ENCODE assay signal across 20 cellular contexts in genomic region chr22:28030442-28030841, GRCh38.
"Had no signal": no experiment of that assay in that cellular context is flagged by ENCODE, and none has a peak within 500 bp of the region (broad histone marks: within the 10 kb centered on the region; RNA-seq: fewer than 3 reads in every experiment).

No MANE protein-coding gene starts in this region.

- FAIRE-seq: endometrium, islet of Langerhans, TTC549 had no signal

- ATAC-seq: activated naive CD4-positive, alpha-beta T cell treated with anti-CD3 and anti-CD28 coated beads, Interleukin-2, amount 50 U/mL, for 72 hours; foreskin keratinocyte; heart left ventricle; left ventricle myocardium superior; psoas muscle; T-helper 17 cell had no signal

- H3K36me3 ChIP-seq: brain microvascular endothelial cell, neutrophil had no signal

- H3K4me1 ChIP-seq: foreskin keratinocyte had no signal

- H3K27ac ChIP-seq: brain microvascular endothelial cell, foreskin keratinocyte, neutrophil had no signal

- H3K27me3 ChIP-seq: brain microvascular endothelial cell, heart left ventricle, neutrophil, sigmoid colon had no signal

- H3K4me3 Mint-ChIP-seq: activated T-cell treated with anti-CD3 and anti-CD28 coated beads, Interleukin-2, amount 50 U/mL, for 24 hours; T-helper 17 cell had no signal

- H3K4me1 Mint-ChIP-seq: T-helper 17 cell had no signal

- H3K9me3 ChIP-seq: heart left ventricle, neutrophil, psoas muscle, sigmoid colon had no signal

- H3K9me3 Mint-ChIP-seq: activated naive CD4-positive, alpha-beta T cell treated with anti-CD3 and anti-CD28 coated beads, Interleukin-2, amount 50 U/mL, for 72 hours; activated T-cell treated with anti-CD3 and anti-CD28 coated beads, Interleukin-2, amount 50 U/mL, for 24 hours had no signal

- H3K27ac Mint-ChIP-seq: activated T-cell treated with anti-CD3 and anti-CD28 coated beads, Interleukin-2, amount 50 U/mL, for 24 hours; T-helper 17 cell had no signal

- H3K36me3 Mint-ChIP-seq: activated naive CD4-positive, alpha-beta T cell treated with anti-CD3 and anti-CD28 coated beads, Interleukin-2, amount 50 U/mL, for 72 hours had no signal

- DNase-seq: activated CD4-positive, alpha-beta T cell treated with anti-CD3 and anti-CD28 coated beads, Interleukin-2, amount 50 U/mL, for 1 hour; activated effector memory CD4-positive, alpha-beta T cell treated with Interleukin-2 at 50 U/mL for 16 hours; activated T-cell treated with anti-CD3 and anti-CD28 coated beads, Interleukin-2, amount 50 U/mL, for 24 hours; amniotic stem cell; brain microvascular endothelial cell; foreskin keratinocyte; left ventricle myocardium superior; midbrain; psoas muscle; sigmoid colon; stimulated activated CD4-positive, alpha-beta T cell treated with anti-CD3 and anti-CD28 coated beads, Interleukin-12 subunit alpha, Interleukin-12 subunit beta, amount 100 ng/mL, for 4 hours; stimulated activated naive CD4-positive, alpha-beta T cell treated with Interleukin-2 at 50 U/mL for 16 hours; T-helper 17 cell; trophoblast cell had no signal

- H3K4me3 ChIP-seq: heart left ventricle, psoas muscle, sigmoid colon had no signal
